ENCODE assay signal across 1 cellular context in genomic region chr2:112749755-112750559, GRCh38.
TF ChIP-seq lines count a peak whose summit lies in the region.

No MANE protein-coding gene starts in this region.

TF ChIP-seq in HEK293, 187 proteins besides CTCF, POLR2A, EP300 and RAD21 (continued from another document):
- no peak for TF ChIP-seq REST (tag by site-specific recombination; IDR thresholded peaks at IDR 0.05)
- no peak for TF ChIP-seq ZNF488 (tag by site-specific recombination; IDR thresholded peaks at IDR 0.05)
